16 cellular contexts compared by ENCODE assay signal in genomic region chr6:107869871-107870270, GRCh38.
DNase-seq lines count a peak whose midpoint lies in the region; ATAC-seq and TF ChIP-seq lines count a peak whose summit lies in the region.
"Had no signal": no experiment of that assay in that cellular context is flagged by ENCODE, and none has a peak within 500 bp of the region (broad histone marks: within the 10 kb centered on the region; RNA-seq: fewer than 3 reads in every experiment).

No MANE protein-coding gene starts in this region.

- H3K9me3 Mint-ChIP-seq in activated T-cell treated with anti-CD3 and anti-CD28 coated beads, Interleukin-2, amount 50 U/mL, for 24 hours: no peaks in the 10 kb centered on the region
- H3K9me3 Mint-ChIP-seq in stimulated activated memory B cell treated with anti-CD40 and anti-IgM and Interleukin-4, amounts not matched to agents 10 μg/mL and 1 μg/mL and 100 μg/mL, for 72 hours: no peaks in the 10 kb centered on the region
- H3K9me3 Mint-ChIP-seq: T-helper 1 cell treated with Interleukin-12 subunit alpha and Interleukin-12 subunit beta and Interleukin-4 antibody, amounts not matched to agents 30 μg/mL and 1 μg/mL, for 36 hours had no signal

- H3K36me3 Mint-ChIP-seq in activated T-cell treated with anti-CD3 and anti-CD28 coated beads, Interleukin-2, amount 50 U/mL, for 24 hours (ENCODE audit: low read depth): peaks cover 59% of the 10 kb centered on the region
- peaks cover 37% of the 10 kb centered on the region for H3K36me3 Mint-ChIP-seq in stimulated activated memory B cell treated with anti-CD40 and anti-IgM and Interleukin-4, amounts not matched to agents 10 μg/mL and 1 μg/mL and 100 μg/mL, for 72 hours

- no peak overlapping the region for H3K4me3 Mint-ChIP-seq in activated T-cell treated with anti-CD3 and anti-CD28 coated beads, Interleukin-2, amount 50 U/mL, for 24 hours
- no peak overlapping the region for H3K4me3 Mint-ChIP-seq in stimulated activated memory B cell treated with anti-CD40 and anti-IgM and Interleukin-4, amounts not matched to agents 10 μg/mL and 1 μg/mL and 100 μg/mL, for 72 hours
- H3K4me3 Mint-ChIP-seq: T-helper 1 cell treated with Interleukin-12 subunit alpha and Interleukin-12 subunit beta and Interleukin-4 antibody, amounts not matched to agents 30 μg/mL and 1 μg/mL, for 36 hours had no signal

- peak; percentile 8 for TF ChIP-seq CTCF in epithelial cell of esophagus (IDR thresholded peaks at IDR 0.05; ENCODE audit: insufficient read depth, low read depth, low read length, missing control alignments)

- ATAC-seq in stimulated activated memory B cell treated with anti-CD40 and anti-IgM and Interleukin-4, amounts not matched to agents 10 μg/mL and 1 μg/mL and 100 μg/mL, for 72 hours: no peak
- no peak for ATAC-seq in HG02571 (IDR thresholded peaks at IDR 0.05; ENCODE audit: unreplicated experiment)
- ATAC-seq: lower lobe of right lung had no signal

- no peaks in the 10 kb centered on the region for H3K27me3 Mint-ChIP-seq in activated T-cell treated with anti-CD3 and anti-CD28 coated beads, Interleukin-2, amount 50 U/mL, for 24 hours
- no peaks in the 10 kb centered on the region for H3K27me3 Mint-ChIP-seq in stimulated activated memory B cell treated with anti-CD40 and anti-IgM and Interleukin-4, amounts not matched to agents 10 μg/mL and 1 μg/mL and 100 μg/mL, for 72 hours

- peaks cover 31% of the 10 kb centered on the region for H3K4me1 Mint-ChIP-seq in activated T-cell treated with anti-CD3 and anti-CD28 coated beads, Interleukin-2, amount 50 U/mL, for 24 hours (ENCODE audit: low read depth)
- peaks cover 39% of the 10 kb centered on the region for H3K4me1 Mint-ChIP-seq in stimulated activated memory B cell treated with anti-CD40 and anti-IgM and Interleukin-4, amounts not matched to agents 10 μg/mL and 1 μg/mL and 100 μg/mL, for 72 hours

- peak overlapping the region; percentile 91 for H3K27ac Mint-ChIP-seq in activated T-cell treated with anti-CD3 and anti-CD28 coated beads, Interleukin-2, amount 50 U/mL, for 24 hours
- H3K27ac Mint-ChIP-seq in stimulated activated memory B cell treated with anti-CD40 and anti-IgM and Interleukin-4, amounts not matched to agents 10 μg/mL and 1 μg/mL and 100 μg/mL, for 72 hours: peak overlapping the region; percentile 36
- H3K27ac Mint-ChIP-seq: T-helper 1 cell treated with Interleukin-12 subunit alpha and Interleukin-12 subunit beta and Interleukin-4 antibody, amounts not matched to agents 30 μg/mL and 1 μg/mL, for 36 hours had no signal

- no peak for DNase-seq in activated T-cell treated with anti-CD3 and anti-CD28 coated beads, Interleukin-2, amount 50 U/mL, for 24 hours
- no peak for DNase-seq in activated T-cell treated with anti-CD3 and anti-CD28 coated beads, Interleukin-2, amount 50 U/mL, for 48 hours
- DNase-seq in NCI-H524 treated with DMSO at 0.1 percent for 48 hours (lab: John Stamatoyannopoulos, UW): peak; percentile 72
- no peak for DNase-seq in epithelial cell of esophagus (ENCODE audit: low read depth)
- no peak for DNase-seq in activated CD4-positive, CD25-positive, alpha-beta regulatory T cell treated with anti-CD3 and anti-CD28 coated beads, Interleukin-2, amount 50 U/mL, for 72 hours
- DNase-seq in AG08395 (ENCODE audit: low spot score): no peak
- DNase-seq: ACHN; activated gamma-delta T cell; cerebellar nuclear complex; DMS153; lower lobe of right lung; stimulated activated CD4-positive, alpha-beta T cell treated with anti-CD3 and anti-CD28 coated beads, Interleukin-12 subunit alpha, Interleukin-12 subunit beta, amount 100 ng/mL, for 4 hours; thyroid gland had no signal

- no peak overlapping the region for H3K4me3 ChIP-seq in epithelial cell of esophagus (ENCODE audit: low read length)
- H3K4me3 ChIP-seq: lower lobe of right lung, thyroid gland had no signal
